27 cellular contexts compared by ENCODE assay signal in genomic region chr4:3335982-3336381, GRCh38.
"Had no signal": no experiment of that assay in that cellular context is flagged by ENCODE, and none has a peak within 500 bp of the region (broad histone marks: within the 10 kb centered on the region; RNA-seq: fewer than 3 reads in every experiment).

No MANE protein-coding gene starts in this region.

- H3K27ac Mint-ChIP-seq: stimulated activated effector memory CD8-positive, alpha-beta T cell treated with anti-CD3 and anti-CD28 coated beads, Interleukin-12 subunit alpha, Interleukin-12 subunit beta, amount 100 ng/mL, for 72 hours had no signal

- H3K9me3 ChIP-seq: esophagus muscularis mucosa, gastroesophageal sphincter, heart left ventricle, mucosa of descending colon, neutrophil, prostate gland, sigmoid colon, testis, tibial nerve, upper lobe of left lung had no signal

- H3K27me3 Mint-ChIP-seq: naive B cell; natural killer cell treated with Interleukin-12 subunit alpha and Interleukin-12 subunit beta and Interleukin-15 and Interleukin-18, amount 100 ng/mL, for 72 hours had no signal

- H3K9me3 Mint-ChIP-seq: naive B cell; natural killer cell treated with Interleukin-12 subunit alpha and Interleukin-12 subunit beta and Interleukin-15 and Interleukin-18, amount 100 ng/mL, for 72 hours; neural crest cell; stimulated activated effector memory CD8-positive, alpha-beta T cell treated with anti-CD3 and anti-CD28 coated beads, Interleukin-12 subunit alpha, Interleukin-12 subunit beta, amount 100 ng/mL, for 72 hours had no signal

- ATAC-seq: foreskin keratinocyte; gastroesophageal sphincter; heart left ventricle; left lobe of liver; mucosa of descending colon; natural killer cell treated with Interleukin-12 subunit alpha and Interleukin-12 subunit beta and Interleukin-15 and Interleukin-18, amount 100 ng/mL, for 72 hours; right cardiac atrium; stimulated activated effector memory CD8-positive, alpha-beta T cell treated with anti-CD3 and anti-CD28 coated beads, Interleukin-12 subunit alpha, Interleukin-12 subunit beta, amount 100 ng/mL, for 72 hours; stimulated activated naive CD8-positive, alpha-beta T cell treated with anti-CD3 and anti-CD28 coated beads, Interleukin-15, Interleukin-2, amounts not matched to agents 100 U/mL and 50 U/mL, for 24 hours had no signal

- H3K36me3 Mint-ChIP-seq: naive B cell; natural killer cell treated with Interleukin-12 subunit alpha and Interleukin-12 subunit beta and Interleukin-15 and Interleukin-18, amount 100 ng/mL, for 72 hours; stimulated activated effector memory CD8-positive, alpha-beta T cell treated with anti-CD3 and anti-CD28 coated beads, Interleukin-12 subunit alpha, Interleukin-12 subunit beta, amount 100 ng/mL, for 72 hours had no signal

- H3K27me3 ChIP-seq: dorsolateral prefrontal cortex, esophagus muscularis mucosa, foreskin keratinocyte, gastroesophageal sphincter, heart left ventricle, hepatocyte, neutrophil, sigmoid colon, testis, tibial nerve, upper lobe of left lung had no signal

- H3K36me3 ChIP-seq: esophagus muscularis mucosa, gastroesophageal sphincter, heart left ventricle, neutrophil, prostate gland, sigmoid colon, tibial nerve, upper lobe of left lung had no signal

- H3K4me3 ChIP-seq: dorsolateral prefrontal cortex, esophagus muscularis mucosa, gastroesophageal sphincter, heart left ventricle, hepatocyte, mucosa of descending colon, prostate gland, sigmoid colon, testis, tibial nerve, upper lobe of left lung had no signal

- H3K4me3 Mint-ChIP-seq: mesothelial cell of epicardium; naive B cell; natural killer cell treated with Interleukin-12 subunit alpha and Interleukin-12 subunit beta and Interleukin-15 and Interleukin-18, amount 100 ng/mL, for 72 hours; neural crest cell; stimulated activated effector memory CD8-positive, alpha-beta T cell treated with anti-CD3 and anti-CD28 coated beads, Interleukin-12 subunit alpha, Interleukin-12 subunit beta, amount 100 ng/mL, for 72 hours had no signal

- H3K4me1 ChIP-seq: foreskin keratinocyte, prostate gland, sigmoid colon, testis had no signal

- H3K27ac ChIP-seq: dorsolateral prefrontal cortex, esophagus muscularis mucosa, foreskin keratinocyte, gastroesophageal sphincter, heart left ventricle, hepatocyte, neutrophil, prostate gland, sigmoid colon, testis, tibial nerve, upper lobe of left lung had no signal

- DNase-seq: effector CD4-positive, alpha-beta T cell; foreskin keratinocyte; kidney; mesenchymal stem cell; mucosa of descending colon; naive B cell; right cardiac atrium; sigmoid colon; stimulated activated CD4-positive, alpha-beta T cell treated with anti-CD3 and anti-CD28 coated beads, Interleukin-2, amount 100 ng/mL, for 24 hours; stimulated activated CD4-positive, alpha-beta T cell treated with anti-CD3 and anti-CD28 coated beads, Interleukin-4, amount 100 ng/mL, for 24 hours; stimulated activated naive CD8-positive, alpha-beta T cell treated with anti-CD3 and anti-CD28 coated beads, Interleukin-15, Interleukin-2, amounts not matched to agents 100 U/mL and 50 U/mL, for 24 hours; substantia nigra; testis; upper lobe of left lung had no signal
